In the genomic region with DNA sequence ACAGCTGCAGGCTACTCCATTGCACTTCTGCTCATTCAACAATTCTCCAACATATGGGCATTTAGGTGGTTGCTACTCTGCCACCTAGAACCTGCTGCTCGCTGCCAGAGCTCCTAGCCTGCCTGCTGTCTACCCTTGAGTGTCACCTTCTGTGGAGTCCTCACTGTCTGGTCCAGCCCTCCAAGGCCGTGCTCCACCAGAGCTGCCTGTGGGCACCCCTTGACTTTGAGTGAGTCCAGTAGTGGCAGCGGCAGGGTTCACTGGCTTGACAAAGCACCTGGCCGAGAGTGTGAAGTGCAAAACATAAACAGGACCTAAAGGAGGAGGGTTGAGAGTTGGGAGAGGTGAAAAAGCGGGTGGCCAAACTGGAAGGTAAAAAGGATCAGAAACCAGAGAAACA, we compare ENCODE assay signal across 26 cellular contexts.
"Had no signal": no experiment of that assay in that cellular context is flagged by ENCODE, and none has a peak within 500 bp of the region (broad histone marks: within the 10 kb centered on the region; RNA-seq: fewer than 3 reads in every experiment).

No MANE protein-coding gene starts in this region.

- H3K27me3 Mint-ChIP-seq: stimulated activated naive CD8-positive, alpha-beta T cell treated with anti-CD3 and anti-CD28 coated beads, Interleukin-15, Interleukin-2, amounts not matched to agents 100 ng/mL and 50 ng/mL, for 24 hours had no signal

- H3K9me3 Mint-ChIP-seq: stimulated activated effector memory CD8-positive, alpha-beta T cell treated with anti-CD3 and anti-CD28 coated beads, Interleukin-12 subunit alpha, Interleukin-12 subunit beta, amount 100 ng/mL, for 72 hours had no signal

- ATAC-seq: naive thymus-derived CD4-positive, alpha-beta T cell; natural killer cell; pancreas; psoas muscle; right cardiac atrium; right lobe of liver; stimulated activated effector memory CD8-positive, alpha-beta T cell treated with anti-CD3 and anti-CD28 coated beads, Interleukin-12 subunit alpha, Interleukin-12 subunit beta, amount 100 ng/mL, for 72 hours; stimulated activated naive B cell treated with anti-CD40 and anti-IgM and Interleukin-4, amounts not matched to agents 10 μg/mL and 1 μg/mL and 100 μg/mL, for 72 hours; upper lobe of right lung had no signal

- H3K27ac Mint-ChIP-seq: naive thymus-derived CD4-positive, alpha-beta T cell; natural killer cell; nephron; neural progenitor cell; stimulated activated effector memory CD8-positive, alpha-beta T cell treated with anti-CD3 and anti-CD28 coated beads, Interleukin-12 subunit alpha, Interleukin-12 subunit beta, amount 100 ng/mL, for 72 hours; stimulated activated naive B cell treated with anti-CD40 and anti-IgM and Interleukin-4, amounts not matched to agents 10 μg/mL and 1 μg/mL and 100 μg/mL, for 72 hours; stimulated activated naive CD8-positive, alpha-beta T cell treated with anti-CD3 and anti-CD28 coated beads, Interleukin-15, Interleukin-2, amounts not matched to agents 100 ng/mL and 50 ng/mL, for 24 hours; type B pancreatic cell had no signal

- H3K4me1 Mint-ChIP-seq: naive thymus-derived CD4-positive, alpha-beta T cell; natural killer cell; nephron; neural progenitor cell; stimulated activated effector memory CD8-positive, alpha-beta T cell treated with anti-CD3 and anti-CD28 coated beads, Interleukin-12 subunit alpha, Interleukin-12 subunit beta, amount 100 ng/mL, for 72 hours; stimulated activated naive B cell treated with anti-CD40 and anti-IgM and Interleukin-4, amounts not matched to agents 10 μg/mL and 1 μg/mL and 100 μg/mL, for 72 hours had no signal

- H3K9me3 ChIP-seq: pancreas, psoas muscle, right lobe of liver, thoracic aorta, transverse colon, upper lobe of right lung, uterus had no signal

- DNase-seq: naive thymus-derived CD4-positive, alpha-beta T cell; natural killer cell; occipital lobe; pancreas; psoas muscle; right lobe of liver; sigmoid colon; small intestine; stimulated activated CD4-positive, alpha-beta T cell treated with anti-CD3 and anti-CD28 coated beads, Interleukin-15, amount 100 ng/mL, for 24 hours; stimulated activated CD4-positive, alpha-beta T cell treated with anti-CD3 and anti-CD28 coated beads, Interleukin-2, amount 100 ng/mL, for 24 hours; stimulated activated CD4-positive, alpha-beta T cell treated with anti-CD3 and anti-CD28 coated beads, Interleukin-2, amount 100 ng/mL, for 48 hours; stimulated activated CD4-positive, alpha-beta T cell treated with anti-CD3 and anti-CD28 coated beads, Interleukin-4, amount 100 ng/mL, for 24 hours; stimulated activated naive B cell treated with anti-CD40 and anti-IgM and Interleukin-4, amounts not matched to agents 10 μg/mL and 1 μg/mL and 100 μg/mL, for 72 hours; stimulated activated naive CD4-positive, alpha-beta T cell treated with Interleukin-2 at 50 U/mL for 16 hours; stomach; tibial artery; transverse colon; upper lobe of right lung; uterus had no signal

- H3K36me3 Mint-ChIP-seq: natural killer cell; neural progenitor cell; stimulated activated effector memory CD8-positive, alpha-beta T cell treated with anti-CD3 and anti-CD28 coated beads, Interleukin-12 subunit alpha, Interleukin-12 subunit beta, amount 100 ng/mL, for 72 hours; type B pancreatic cell had no signal

- H3K4me3 ChIP-seq: neural progenitor cell, pancreas, psoas muscle, right lobe of liver, sigmoid colon, stomach, thoracic aorta, tibial artery, transverse colon, upper lobe of right lung, uterus had no signal

- H3K4me3 Mint-ChIP-seq: naive thymus-derived CD4-positive, alpha-beta T cell; natural killer cell; nephron; neural progenitor cell; stimulated activated effector memory CD8-positive, alpha-beta T cell treated with anti-CD3 and anti-CD28 coated beads, Interleukin-12 subunit alpha, Interleukin-12 subunit beta, amount 100 ng/mL, for 72 hours; stimulated activated naive B cell treated with anti-CD40 and anti-IgM and Interleukin-4, amounts not matched to agents 10 μg/mL and 1 μg/mL and 100 μg/mL, for 72 hours; stimulated activated naive CD8-positive, alpha-beta T cell treated with anti-CD3 and anti-CD28 coated beads, Interleukin-15, Interleukin-2, amounts not matched to agents 100 ng/mL and 50 ng/mL, for 24 hours; type B pancreatic cell had no signal
